ENCODE assay signal across 10 cellular contexts in genomic region chr1:233598891-233599541, GRCh38. TPM values are rescaled to one million over a fixed set of nuclear protein-coding genes. Genes with fewer than 3 reads are reported as not detected.
DNase-seq lines count a peak whose midpoint lies in the region; ATAC-seq, FAIRE-seq and TF ChIP-seq lines count a peak whose summit lies in the region.
"Had no signal": no experiment of that assay in that cellular context is flagged by ENCODE, and none has a peak within 500 bp of the region (broad histone marks: within the 10 kb centered on the region; RNA-seq: fewer than 3 reads in every experiment).

No MANE protein-coding gene starts in this region.

- no TSS peak for BruUV-seq in HepG2 (replicated peaks; lab: Mats Ljungman, UMichigan)

- H3K4me3 Mint-ChIP-seq in stimulated activated effector memory CD8-positive, alpha-beta T cell treated with anti-CD3 and anti-CD28 coated beads, Interleukin-12 subunit alpha, Interleukin-12 subunit beta, amount 100 ng/mL, for 72 hours: peak overlapping the region; percentile 21

- H3K27ac Mint-ChIP-seq in stimulated activated effector memory CD8-positive, alpha-beta T cell treated with anti-CD3 and anti-CD28 coated beads, Interleukin-12 subunit alpha, Interleukin-12 subunit beta, amount 100 ng/mL, for 72 hours: peak overlapping the region; percentile 71

- no peak overlapping the region for H3K4me2 ChIP-seq in HepG2 (ENCODE audit: low read depth, low read length)

- intact Hi-C loops in HepG2 (cut with micrococcal nuclease; ENCODE audit: unreplicated experiment): no loop called here
- intact Hi-C loops in lower leg skin (cut with DNase I; ENCODE audit: low total_unique reads): no loop called here

- TF ChIP-seq CTCF in liver (IDR thresholded peaks at IDR 0.05; ENCODE audit: low read depth, low read length, missing input control) (no peak), HepG2 (CRISPR knock-in tag; IDR thresholded peaks at IDR 0.05) (no peak), lower leg skin (IDR thresholded peaks at IDR 0.05) (no peak), RWPE1 (conservative IDR thresholded peaks at IDR 0.05; ENCODE audit: low read depth) (no peak)

- H3K9ac ChIP-seq in liver (ENCODE audit: low read depth in 1 of 2, low read length in 2 of 2) (peak overlapping the region in 1 of 2 donors; percentile 42), HepG2 (ENCODE audit: insufficient read depth, low read depth, low read length) (no peak overlapping the region)

- TF ChIP-seq EP300 in HepG2 (IDR thresholded peaks at IDR 0.05; ENCODE audit: low read depth in 2 of 2, low read length in 2 of 2) (no peak), HepG2 (CRISPR knock-in tag; IDR thresholded peaks at IDR 0.05; ENCODE audit: borderline replicate concordance) (no peak)

- in situ Hi-C loops in HepG2 (cut with HindIII; ENCODE audit: extremely low pct_ligation_motif_present, low pct_unique_long_range_greater_than_20kb): no loop called here

- WGBS in liver: 20% methylated on average over 8 of the region's 8 CpGs
- 19% methylated on average over 8 of the region's 8 CpGs for WGBS in HepG2 (ENCODE audit: low lambda C conversion rate)
- WGBS in lower leg skin, 2 donors: 57% methylated on average over 8 of the region's 8 CpGs

- CTCF ChIA-PET in HepG2 (lab: Yijun Ruan, JAX; ENCODE audit: low intra/inter-chr PET ratio, low total read pairs): no interaction called here
- CTCF ChIA-PET in RWPE1 (lab: Yijun Ruan, JAX): interaction anchor here (0.6 kb wide), 2 partner anchors 20 to 49 kb away, joined by 3 read pairs; no protein-coding TSS in a partner anchor

- H3K9me3 ChIP-seq in liver (ENCODE audit: control insufficient read depth in 4 of 4, low read length in 3 of 4): no peaks in the 10 kb centered on the region
- no peaks in the 10 kb centered on the region for H3K9me3 ChIP-seq in HepG2 (ENCODE audit: low read length)

- peaks cover 16% of the 10 kb centered on the region for H3K4me1 Mint-ChIP-seq in stimulated activated effector memory CD8-positive, alpha-beta T cell treated with anti-CD3 and anti-CD28 coated beads, Interleukin-12 subunit alpha, Interleukin-12 subunit beta, amount 100 ng/mL, for 72 hours

- H3K27me3 ChIP-seq in liver (ENCODE audit: control insufficient read depth in 4 of 4, insufficient read depth in 4 of 4, low read length in 3 of 4) (no peaks in the 10 kb centered on the region), HepG2 (ENCODE audit: control insufficient read depth in 1 of 2, insufficient read depth in 2 of 2, low read length in 2 of 2) (no peaks in the 10 kb centered on the region; a peak in 1 of 5 replicates)

- H3K27ac ChIP-seq in liver (ENCODE audit: low read depth in 1 of 2, low read length in 2 of 2): peak overlapping the region; percentile 70 to 75
- H3K27ac ChIP-seq in HepG2 (ENCODE audit: extremely low read length, insufficient read depth, low read length): no peak overlapping the region
- H3K27ac ChIP-seq in RWPE1: no peak overlapping the region
- H3K27ac ChIP-seq: C4-2B, left ventricle myocardium inferior had no signal

- peak; percentile 36 to 56 for TF ChIP-seq RAD21 in liver (IDR thresholded peaks at IDR 0.05)
- TF ChIP-seq RAD21 in HepG2 (CRISPR knock-in tag; IDR thresholded peaks at IDR 0.05): no peak

- H3K9me3 Mint-ChIP-seq in stimulated activated effector memory CD8-positive, alpha-beta T cell treated with anti-CD3 and anti-CD28 coated beads, Interleukin-12 subunit alpha, Interleukin-12 subunit beta, amount 100 ng/mL, for 72 hours: peaks cover 6% of the 10 kb centered on the region

- TF ChIP-seq POLR2A in HepG2 (IDR thresholded peaks at IDR 0.05; ENCODE audit: insufficient read depth in 1 of 2, low read depth in 2 of 2, low read length in 2 of 2) (no peak), lower leg skin (IDR thresholded peaks at IDR 0.05) (no peak)

- no peak overlapping the region for H3K4me3 ChIP-seq in liver (ENCODE audit: low read depth in 1 of 3, low read length in 3 of 3)
- no peak overlapping the region for H3K4me3 ChIP-seq in HepG2 (replicated peaks in 1 of 3; ENCODE audit: insufficient read depth in 1 of 3, low read depth in 2 of 3, low read length in 3 of 3)
- H3K4me3 ChIP-seq in lower leg skin (ENCODE audit: low read depth, poor library complexity, severe bottlenecking): no peak overlapping the region
- H3K4me3 ChIP-seq: left ventricle myocardium inferior had no signal

- H3K36me3 ChIP-seq in liver (ENCODE audit: control insufficient read depth in 4 of 4, insufficient read depth in 3 of 4, low read depth in 1 of 4, low read length in 3 of 4): no peaks in the 10 kb centered on the region
- H3K36me3 ChIP-seq in HepG2 (replicated peaks in 1 of 2; ENCODE audit: control insufficient read depth in 1 of 2, insufficient read depth in 2 of 2, low read length in 2 of 2): no peaks in the 10 kb centered on the region
- H3K36me3 ChIP-seq: left ventricle myocardium inferior had no signal

- no peaks in the 10 kb centered on the region for H3K79me2 ChIP-seq in HepG2 (ENCODE audit: insufficient read depth, low read length)

- no peak for ATAC-seq in HepG2
- ATAC-seq in GM21825 (IDR thresholded peaks at IDR 0.05; ENCODE audit: unreplicated experiment): peak; percentile 83
- ATAC-seq in HG03521 (IDR thresholded peaks at IDR 0.05; ENCODE audit: unreplicated experiment): peak; percentile 67
- peak; percentile 85 for ATAC-seq in stimulated activated effector memory CD8-positive, alpha-beta T cell treated with anti-CD3 and anti-CD28 coated beads, Interleukin-12 subunit alpha, Interleukin-12 subunit beta, amount 100 ng/mL, for 72 hours

- no peaks in the 10 kb centered on the region for H3K36me3 Mint-ChIP-seq in stimulated activated effector memory CD8-positive, alpha-beta T cell treated with anti-CD3 and anti-CD28 coated beads, Interleukin-12 subunit alpha, Interleukin-12 subunit beta, amount 100 ng/mL, for 72 hours

- no peak for FAIRE-seq in HepG2 (lab: Jason Lieb, UNC)

- H4K20me1 ChIP-seq in HepG2 (ENCODE audit: insufficient read depth, low read length): no peaks in the 10 kb centered on the region

- no peak for DNase-seq in HepG2 (ENCODE audit: low spot score)
- DNase-seq in stimulated activated effector memory CD8-positive, alpha-beta T cell treated with anti-CD3 and anti-CD28 coated beads, Interleukin-12 subunit alpha, Interleukin-12 subunit beta, amount 100 ng/mL, for 72 hours (ENCODE audit: low spot score in 2 of 2): no peak
- no peak for DNase-seq in lower leg skin (ENCODE audit: low spot score in 2 of 2)
- no peak for DNase-seq in NCI-H2029 treated with DMSO at 0.1 percent for 48 hours (lab: John Stamatoyannopoulos, UW)
- DNase-seq in RWPE1 (ENCODE audit: low spot score): no peak
- DNase-seq: left ventricle myocardium inferior had no signal

- no peak overlapping the region for H2AFZ ChIP-seq in HepG2 (ENCODE audit: low read length)

- H3K4me1 ChIP-seq in liver (ENCODE audit: control insufficient read depth in 4 of 4, insufficient read depth in 4 of 4, low read length in 3 of 4) (peaks cover 5 to 13% (median 8%) of the 10 kb centered on the region in 4 donors), HepG2 (ENCODE audit: insufficient read depth, low read length) (no peaks in the 10 kb centered on the region)
- H3K4me1 ChIP-seq: left ventricle myocardium inferior had no signal

- POLR2A ChIA-PET in HepG2 (lab: Yijun Ruan, JAX) (no interaction called here), RWPE1 (lab: Yijun Ruan, JAX; ENCODE audit: low non-redundant PET) (no interaction called here)

TF ChIP-seq in liver, 16 proteins besides CTCF, POLR2A, EP300 and RAD21 (continues in another document):
- TF ChIP-seq TAF1 (conservative IDR thresholded peaks at IDR 0.05): no peak

TF ChIP-seq in HepG2, 621 proteins besides CTCF, POLR2A, EP300 and RAD21 (continues in another document):
- TF ChIP-seq ZNF660 (CRISPR knock-in tag; IDR thresholded peaks at IDR 0.05; ENCODE audit: borderline replicate concordance, low read depth): no peak
- TF ChIP-seq MEIS1 (CRISPR knock-in tag; IDR thresholded peaks at IDR 0.05; ENCODE audit: borderline replicate concordance): no peak

RNA-seq across cellular contexts. Expression of gene KCNK1, which starts 14.9 kb away (rescaled TPM):
- total RNA-seq in liver (10 to 100 TPM in 1 of 2 donors, 1 to 10 TPM in 1; 3.3 to 12.3 TPM), HepG2 (2016; rRNA removed; fragmentation: Illumina TruSeq; extraction: Trizol) (not detected in 2 replicates), lower leg skin (10 to 100 TPM; 13.1 to 19.7 (median 17.2) TPM)
- polyA plus RNA-seq in liver (1 to 10 TPM; 2.5 to 5.7 TPM), HepG2 (2011; rRNA removed) (not detected in 2 replicates)
- total RNA-seq in HepG2 (2016; cell fraction: cytosol; rRNA removed; fragmentation: Illumina TruSeq; extraction: Trizol; ENCODE audit: low read depth): not detected in 2 replicates
- not detected in 2 replicates for total RNA-seq in HepG2 (2016; cell fraction: insoluble cytoplasmic fraction; rRNA removed; fragmentation: Illumina TruSeq; extraction: Trizol)
- not detected in 2 replicates for total RNA-seq in HepG2 (2016; cell fraction: membrane; rRNA removed; fragmentation: Illumina TruSeq; extraction: Trizol)
- total RNA-seq in HepG2 (2016; cell fraction: nucleus; rRNA removed; fragmentation: Illumina TruSeq; extraction: Trizol): not detected in 2 replicates
- polyA plus RNA-seq in HepG2 (2011; cell fraction: cytosol; rRNA removed): not detected in 2 replicates
- not detected in 2 replicates for polyA plus RNA-seq in HepG2 (2011; cell fraction: nucleus; rRNA removed)
- polyA plus RNA-seq in HepG2 (2012): not detected in 2 replicates
- not detected in 2 replicates for polyA plus RNA-seq in HepG2 (2016; cell fraction: cytosol; fragmentation: Illumina TruSeq; extraction: Trizol; ENCODE audit: low read depth)
- polyA plus RNA-seq in HepG2 (2016; cell fraction: insoluble cytoplasmic fraction; fragmentation: Illumina TruSeq; extraction: Trizol; ENCODE audit: low read depth): not detected in 2 replicates
- polyA plus RNA-seq in HepG2 (2016; cell fraction: membrane; fragmentation: Illumina TruSeq; extraction: Trizol; ENCODE audit: low read depth): not detected in 2 replicates
- polyA plus RNA-seq in HepG2 (2016; cell fraction: nucleus; fragmentation: Illumina TruSeq; extraction: Trizol; ENCODE audit: insufficient read depth, low read depth): not detected in 2 replicates
- polyA minus RNA-seq in HepG2 (2011; rRNA and poly(A)+ RNA removed; ENCODE audit: low replicate concordance): 96.2 TPM in 1 of 2 replicates, not detected in the other
- 0.44 TPM in 1 of 2 replicates, not detected in the other for polyA minus RNA-seq in HepG2 (2011; cell fraction: cytosol; rRNA and poly(A)+ RNA removed)
- not detected in 2 replicates for polyA minus RNA-seq in HepG2 (2011; cell fraction: nucleus; rRNA and poly(A)+ RNA removed)

Comparison
In these comparisons a context has a peak if more than half of its experiments do, and no peak if none do; other contexts are left out.
1. H3K27ac ChIP-seq: peak in liver (2 of 2); none in HepG2 (single experiment) and RWPE1 (single experiment).